In genomic region chr21:42599486-42599885, GRCh38 we compare ENCODE assay signal across 22 cellular contexts. TPM values are rescaled to one million over a fixed set of nuclear protein-coding genes. Genes with fewer than 3 reads are reported as not detected.
DNase-seq lines count a peak whose midpoint lies in the region; ATAC-seq, FAIRE-seq and TF ChIP-seq lines count a peak whose summit lies in the region.
"Had no signal": no experiment of that assay in that cellular context is flagged by ENCODE, and none has a peak within 500 bp of the region (broad histone marks: within the 10 kb centered on the region; RNA-seq: fewer than 3 reads in every experiment).

No MANE protein-coding gene starts in this region.

- H3K4me1 ChIP-seq in kidney (ENCODE audit: control insufficient read depth in 1 of 2, insufficient read depth in 1 of 2, low read depth in 1 of 2, low read length in 2 of 2) (no peaks in the 10 kb centered on the region), osteoblast (ENCODE audit: insufficient read depth, low read length) (no peaks in the 10 kb centered on the region), Peyer's patch (no peaks in the 10 kb centered on the region)
- H3K4me1 ChIP-seq: BE2C, HAP-1 had no signal

- intact Hi-C loops in natural killer cell (cut with micrococcal nuclease) (no loop called here), kidney (cut with DNase I) (loop anchor here (10.0 kb wide), 1 partner anchor 215 kb away; no protein-coding TSS in a partner anchor)

- no peaks in the 10 kb centered on the region for H3K36me3 Mint-ChIP-seq in natural killer cell treated with Interleukin-12 subunit alpha and Interleukin-12 subunit beta and Interleukin-15 and Interleukin-18, amount 100 ng/mL, for 72 hours
- peaks cover 6% of the 10 kb centered on the region for H3K36me3 Mint-ChIP-seq in natural killer cell
- H3K36me3 Mint-ChIP-seq in T-helper 17 cell (ENCODE audit: low read depth): no peaks in the 10 kb centered on the region
- H3K36me3 Mint-ChIP-seq: CD4-positive, CD25-positive, alpha-beta regulatory T cell; CD8-positive, alpha-beta memory T cell had no signal

- H3K9me3 Mint-ChIP-seq in natural killer cell treated with Interleukin-12 subunit alpha and Interleukin-12 subunit beta and Interleukin-15 and Interleukin-18, amount 100 ng/mL, for 72 hours: no peaks in the 10 kb centered on the region
- peaks cover 0 to 2% of the 10 kb centered on the region in 2 donors for H3K9me3 Mint-ChIP-seq in natural killer cell

- H3K4me3 Mint-ChIP-seq in natural killer cell treated with Interleukin-12 subunit alpha and Interleukin-12 subunit beta and Interleukin-15 and Interleukin-18, amount 100 ng/mL, for 72 hours: no peak overlapping the region
- H3K4me3 Mint-ChIP-seq in natural killer cell (no peak overlapping the region), T-helper 17 cell (no peak overlapping the region)
- H3K4me3 Mint-ChIP-seq: CD4-positive, CD25-positive, alpha-beta regulatory T cell; CD8-positive, alpha-beta memory T cell had no signal

- H3K4me2 ChIP-seq in osteoblast (ENCODE audit: insufficient read depth, low read length): no peak overlapping the region

- H4K20me1 ChIP-seq in osteoblast (ENCODE audit: insufficient read depth, low read length): no peaks in the 10 kb centered on the region

- FAIRE-seq in kidney (lab: Jason Lieb, UNC): no peak
- FAIRE-seq: A204.1, GM12878, H1, HepG2 had no signal

- no peak overlapping the region for H2AFZ ChIP-seq in osteoblast (ENCODE audit: low read length)

- H3K4me1 Mint-ChIP-seq in natural killer cell treated with Interleukin-12 subunit alpha and Interleukin-12 subunit beta and Interleukin-15 and Interleukin-18, amount 100 ng/mL, for 72 hours (ENCODE audit: low read depth in 2 of 2): no peaks in the 10 kb centered on the region
- H3K4me1 Mint-ChIP-seq in natural killer cell: no peaks in the 10 kb centered on the region
- peaks cover 4% of the 10 kb centered on the region for H3K4me1 Mint-ChIP-seq in T-helper 17 cell
- H3K4me1 Mint-ChIP-seq: CD8-positive, alpha-beta memory T cell had no signal

- no peak overlapping the region for H3K9ac ChIP-seq in kidney (ENCODE audit: low read length in 2 of 2)

- no peak for TF ChIP-seq POLR2A in Peyer's patch (IDR thresholded peaks at IDR 0.05)

- TF ChIP-seq CTCF in natural killer cell (IDR thresholded peaks at IDR 0.05): no peak
- TF ChIP-seq CTCF in kidney (IDR thresholded peaks at IDR 0.05; ENCODE audit: borderline replicate concordance, extremely low read depth, insufficient read depth): no peak
- no peak for TF ChIP-seq CTCF in osteoblast (IDR thresholded peaks at IDR 0.05; ENCODE audit: extremely low read depth, low read depth, low read length)
- TF ChIP-seq CTCF in Peyer's patch (IDR thresholded peaks at IDR 0.05): no peak

- H3K36me3 ChIP-seq in kidney (ENCODE audit: control insufficient read depth in 1 of 2, insufficient read depth in 2 of 2, low read length in 2 of 2) (peaks cover 4 to 6% of the 10 kb centered on the region in 2 donors), osteoblast (ENCODE audit: insufficient read depth, low read length) (no peaks in the 10 kb centered on the region), Peyer's patch (no peaks in the 10 kb centered on the region)
- H3K36me3 ChIP-seq: BE2C, HAP-1 had no signal

- no peak for DNase-seq in natural killer cell treated with Interleukin-12 subunit alpha and Interleukin-12 subunit beta and Interleukin-15 and Interleukin-18, amount 100 ng/mL, for 72 hours (ENCODE audit: low spot score)
- no peak for DNase-seq in natural killer cell
- DNase-seq in kidney: peak; percentile 28
- peak; percentile 15 for DNase-seq in osteoblast (ENCODE audit: insufficient read length, low spot score, missing footprints)
- DNase-seq in T-helper 17 cell: no peak
- DNase-seq in Peyer's patch: no peak
- DNase-seq in RPMI8226: no peak
- DNase-seq: ACHN; BE2C; C1 segment of cervical spinal cord; CD4-positive, CD25-positive, alpha-beta regulatory T cell; CD8-positive, alpha-beta memory T cell; COR-L47; DMS 273 treated with DMSO at 0.1 percent for 48 hours; DMS53; DND-41; EL had no signal

- peaks cover 15 to 24% of the 10 kb centered on the region in 2 donors for H3K27me3 Mint-ChIP-seq in natural killer cell treated with Interleukin-12 subunit alpha and Interleukin-12 subunit beta and Interleukin-15 and Interleukin-18, amount 100 ng/mL, for 72 hours
- H3K27me3 Mint-ChIP-seq in natural killer cell (ENCODE audit: low read depth in 2 of 2) (peaks cover 9 to 28% of the 10 kb centered on the region in 2 donors), T-helper 17 cell (peaks cover 23% of the 10 kb centered on the region)

- peak; percentile 18 to 48 for ATAC-seq in natural killer cell treated with Interleukin-12 subunit alpha and Interleukin-12 subunit beta and Interleukin-15 and Interleukin-18, amount 100 ng/mL, for 72 hours
- no peak for ATAC-seq in natural killer cell
- no peak for ATAC-seq in T-helper 17 cell
- ATAC-seq: GM12878, HepG2 had no signal

- H3K27me3 ChIP-seq in osteoblast (ENCODE audit: insufficient read depth, low read length): no peaks in the 10 kb centered on the region
- no peaks in the 10 kb centered on the region for H3K27me3 ChIP-seq in Peyer's patch

- no peak overlapping the region for H3K27ac Mint-ChIP-seq in natural killer cell treated with Interleukin-12 subunit alpha and Interleukin-12 subunit beta and Interleukin-15 and Interleukin-18, amount 100 ng/mL, for 72 hours
- H3K27ac Mint-ChIP-seq in natural killer cell (no peak overlapping the region), T-helper 17 cell (no peak overlapping the region)
- H3K27ac Mint-ChIP-seq: CD4-positive, CD25-positive, alpha-beta regulatory T cell; CD8-positive, alpha-beta memory T cell had no signal

- H3K79me2 ChIP-seq in osteoblast (ENCODE audit: insufficient read depth, low read length): no peaks in the 10 kb centered on the region

- no peak overlapping the region for H3K4me3 ChIP-seq in kidney (ENCODE audit: low read length in 2 of 2)
- no peak overlapping the region for H3K4me3 ChIP-seq in osteoblast (ENCODE audit: insufficient read depth, low read length)
- no peak overlapping the region for H3K4me3 ChIP-seq in Peyer's patch
- H3K4me3 ChIP-seq: GM12878, HAP-1 had no signal

- H3K27ac ChIP-seq in kidney (ENCODE audit: low read depth in 2 of 2, low read length in 2 of 2) (no peak overlapping the region), osteoblast (ENCODE audit: low read depth, low read length) (no peak overlapping the region), Peyer's patch (no peak overlapping the region)

- H3K9me3 ChIP-seq in kidney (ENCODE audit: control insufficient read depth in 1 of 2, low read length in 2 of 2) (peaks cover 0 to 6% of the 10 kb centered on the region in 2 donors), osteoblast (ENCODE audit: low read depth, low read length) (no peaks in the 10 kb centered on the region), T-helper 17 cell (ENCODE audit: control insufficient read depth, low read length, poor library complexity, severe bottlenecking) (no peaks in the 10 kb centered on the region), Peyer's patch (peaks cover 0 to 1% (median 0%) of the 10 kb centered on the region in 4 donors)
- H3K9me3 ChIP-seq: BE2C, HAP-1 had no signal

RNA-seq across cellular contexts. Expression of gene PDE9A, which starts 53.9 kb away (rescaled TPM):
- 1 to 10 TPM; 1.4 to 2.2 TPM for total RNA-seq in natural killer cell treated with Interleukin-12 subunit alpha and Interleukin-12 subunit beta and Interleukin-15 and Interleukin-18, amount 100 ng/mL, for 72 hours
- total RNA-seq in natural killer cell: 1 to 10 TPM; 1.0 to 4.1 (median 1.2) TPM
- total RNA-seq in kidney: 39.0 TPM
- 30.1 TPM for polyA plus RNA-seq in kidney (ENCODE audit: insufficient read depth, low read depth, low replicate concordance)
- total RNA-seq in osteoblast: 0.36 TPM in 1 of 2 replicates, not detected in the other
- total RNA-seq in T-helper 17 cell: 1 to 10 TPM; 4.9 to 6.6 TPM
- total RNA-seq in Peyer's patch: 100 to 1,000 TPM in 3 of 4 donors, 10 to 100 TPM in 1; 92.4 to 478 (median 444) TPM

Comparison
In these comparisons a context has a peak if more than half of its experiments do, and no peak if none do; other contexts are left out.
1. ATAC-seq: peak in natural killer cell treated with Interleukin-12 subunit alpha and Interleukin-12 subunit beta and Interleukin-15 and Interleukin-18, amount 100 ng/mL, for 72 hours (2 of 2); none in natural killer cell (0 of 3) and T-helper 17 cell (single experiment).
2. DNase-seq: peak in kidney (single experiment) and osteoblast (single experiment); none in natural killer cell treated with Interleukin-12 subunit alpha and Interleukin-12 subunit beta and Interleukin-15 and Interleukin-18, amount 100 ng/mL, for 72 hours (single experiment), natural killer cell (single experiment), T-helper 17 cell (0 of 3), Peyer's patch (0 of 3) and RPMI8226 (single experiment).